Comparison of ENCODE assay signal across 14 cellular contexts in the genomic region with DNA sequence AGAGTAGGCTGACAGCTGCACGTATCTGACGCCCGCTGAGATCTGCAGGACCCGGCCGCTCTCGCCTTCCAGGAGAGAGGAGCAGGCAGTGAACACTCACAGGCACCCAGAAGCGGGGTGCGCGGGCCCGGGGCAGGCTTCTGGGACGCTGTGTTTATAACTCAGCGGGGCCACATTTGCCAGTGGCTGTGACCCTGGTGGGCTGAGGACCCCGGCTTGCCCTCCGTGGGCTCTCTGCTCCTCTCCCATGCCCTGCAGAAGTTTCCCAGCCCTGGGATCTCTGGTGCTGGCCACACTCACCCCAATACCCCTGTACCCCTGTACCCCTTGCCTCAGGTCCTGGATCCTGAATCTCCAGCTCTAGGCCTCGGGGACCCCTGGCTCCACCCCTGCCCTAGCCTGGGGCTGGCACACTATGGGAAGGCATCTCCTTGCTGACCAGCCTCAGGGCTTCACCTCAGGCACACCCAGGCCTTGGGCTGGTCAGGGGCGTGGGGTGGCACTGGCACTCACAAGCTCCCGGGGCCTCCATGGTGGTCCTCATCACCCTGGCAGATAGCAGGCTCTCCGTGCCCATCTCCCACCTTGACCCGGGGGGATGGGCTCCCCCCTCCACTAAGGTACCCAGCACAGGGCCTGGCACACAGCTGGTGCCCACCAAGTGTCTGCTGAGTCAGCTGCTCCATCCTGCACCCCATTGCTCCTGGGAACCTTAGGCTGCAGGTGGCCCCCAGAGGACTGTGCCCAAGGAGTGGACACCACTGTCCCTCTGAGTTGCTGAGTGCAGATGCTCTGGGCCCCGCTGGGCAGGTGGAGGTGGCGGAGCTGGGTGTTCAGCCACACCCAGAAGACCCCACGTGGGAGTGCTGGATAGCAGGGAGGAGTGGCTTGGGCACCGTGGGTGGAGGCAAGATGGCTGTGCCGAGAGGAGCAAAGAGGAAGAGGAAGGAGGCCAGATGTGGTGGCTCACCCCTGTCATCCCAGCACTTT.
"Had no signal": no experiment of that assay in that cellular context is flagged by ENCODE, and none has a peak within 500 bp of the region (broad histone marks: within the 10 kb centered on the region; RNA-seq: fewer than 3 reads in every experiment).

No MANE protein-coding gene starts in this region.

- H3K27me3 ChIP-seq: hepatocyte, neural progenitor cell, suprapubic skin, upper lobe of left lung had no signal

- H3K27ac ChIP-seq: hepatocyte, neural progenitor cell, parathyroid adenoma, suprapubic skin, upper lobe of left lung had no signal

- FAIRE-seq: small intestine had no signal

- H3K4me3 Mint-ChIP-seq: activated naive CD4-positive, alpha-beta T cell treated with anti-CD3 and anti-CD28 coated beads, Interleukin-2, amount 10 ng/mL, durations not matched to agents 7 days and 5 days; activated T-cell treated with anti-CD3 and anti-CD28 coated beads, Interleukin-2, amount 50 U/mL, for 24 hours; neural progenitor cell; stimulated activated naive CD8-positive, alpha-beta T cell treated with anti-CD3 and anti-CD28 coated beads, Interleukin-15, Interleukin-2, amounts not matched to agents 100 ng/mL and 50 ng/mL, for 24 hours had no signal

- H3K27me3 Mint-ChIP-seq: activated T-cell treated with anti-CD3 and anti-CD28 coated beads, Interleukin-2, amount 50 U/mL, for 24 hours; stimulated activated naive CD8-positive, alpha-beta T cell treated with anti-CD3 and anti-CD28 coated beads, Interleukin-15, Interleukin-2, amounts not matched to agents 100 ng/mL and 50 ng/mL, for 24 hours had no signal

- H3K9me3 ChIP-seq: suprapubic skin, upper lobe of left lung had no signal

- H3K36me3 ChIP-seq: neural progenitor cell, suprapubic skin had no signal

- DNase-seq: activated CD4-positive, alpha-beta T cell treated with anti-CD3 and anti-CD28 coated beads, Interleukin-2, amount 50 U/mL, for 48 hours; activated naive CD4-positive, alpha-beta T cell treated with anti-CD3 and anti-CD28 coated beads, Interleukin-2, amount 10 ng/mL, durations not matched to agents 7 days and 5 days; activated T-cell treated with anti-CD3 and anti-CD28 coated beads, Interleukin-2, amount 50 U/mL, for 24 hours; erythroblast; islet precursor cell; retina; small intestine; T-helper 9 cell had no signal

- H3K4me1 Mint-ChIP-seq: activated naive CD4-positive, alpha-beta T cell treated with anti-CD3 and anti-CD28 coated beads, Interleukin-2, amount 10 ng/mL, durations not matched to agents 7 days and 5 days had no signal

- H3K4me3 ChIP-seq: hepatocyte, neural progenitor cell, suprapubic skin, upper lobe of left lung had no signal

- H3K9ac ChIP-seq: neural progenitor cell, parathyroid adenoma had no signal

- H3K27ac Mint-ChIP-seq: activated naive CD4-positive, alpha-beta T cell treated with anti-CD3 and anti-CD28 coated beads, Interleukin-2, amount 10 ng/mL, durations not matched to agents 7 days and 5 days; activated T-cell treated with anti-CD3 and anti-CD28 coated beads, Interleukin-2, amount 50 U/mL, for 24 hours; neural progenitor cell; stimulated activated naive CD8-positive, alpha-beta T cell treated with anti-CD3 and anti-CD28 coated beads, Interleukin-15, Interleukin-2, amounts not matched to agents 100 ng/mL and 50 ng/mL, for 24 hours had no signal

- H3K4me1 ChIP-seq: neural progenitor cell, parathyroid adenoma, suprapubic skin, upper lobe of left lung had no signal

- H3K36me3 Mint-ChIP-seq: activated naive CD4-positive, alpha-beta T cell treated with anti-CD3 and anti-CD28 coated beads, Interleukin-2, amount 10 ng/mL, durations not matched to agents 7 days and 5 days had no signal
